In genomic region chr17:3827124-3827773, GRCh38 we compare ENCODE assay signal across 8 cellular contexts. TPM values are rescaled to one million over a fixed set of nuclear protein-coding genes. Genes with fewer than 3 reads are reported as not detected.
DNase-seq lines count a peak whose midpoint lies in the region; ATAC-seq, FAIRE-seq and TF ChIP-seq lines count a peak whose summit lies in the region.

No MANE protein-coding gene starts in this region.

- no peak for ATAC-seq in GM21737 (IDR thresholded peaks at IDR 0.05; ENCODE audit: unreplicated experiment)

- H3K27ac Mint-ChIP-seq in glutamatergic neuron (ENCODE audit: unreplicated experiment): no peak overlapping the region

- intact Hi-C loops in sigmoid colon (cut with DNase I): no loop called here

- WGBS in sigmoid colon, 2 donors: 51 to 56% methylated on average over 6 of the region's 6 CpGs

- H3K4me3 Mint-ChIP-seq in glutamatergic neuron (ENCODE audit: unreplicated experiment): no peak overlapping the region

- no peaks in the 10 kb centered on the region for H3K9me3 Mint-ChIP-seq in glutamatergic neuron (ENCODE audit: unreplicated experiment)

- no peaks in the 10 kb centered on the region for H3K27me3 ChIP-seq in sigmoid colon

- no peak for TF ChIP-seq EP300 in sigmoid colon (IDR thresholded peaks at IDR 0.05)

- peaks cover 2% of the 10 kb centered on the region for H3K4me1 Mint-ChIP-seq in glutamatergic neuron (ENCODE audit: low read depth, unreplicated experiment)

- TF ChIP-seq POLR2A in GM12891 (IDR thresholded peaks at IDR 0.05; ENCODE audit: low read depth, low read length): no peak
- no peak for TF ChIP-seq POLR2A in sigmoid colon (IDR thresholded peaks at IDR 0.05)

- FAIRE-seq in GM12891 (lab: Jason Lieb, UNC): peak; percentile 87

- peak overlapping the region; percentile 67 to 83 (median 75) for H3K27ac ChIP-seq in sigmoid colon

- H3K36me3 ChIP-seq in sigmoid colon: peaks cover 0 to 44% (median 24%) of the 10 kb centered on the region in 4 donors

- no peaks in the 10 kb centered on the region for H3K36me3 Mint-ChIP-seq in glutamatergic neuron (ENCODE audit: unreplicated experiment)

- DNase-seq in AG09319 (ENCODE audit: extremely low read depth, low read depth): no peak
- no peak for DNase-seq in GM12891 (ENCODE audit: insufficient read length, low spot score)
- peak; percentile 35 for DNase-seq in RPMI8226
- DNase-seq in activated gamma-delta T cell treated with anti-CD3 and anti-CD28 coated beads, Interleukin-2, amount 50 U/mL, for 16 hours (ENCODE audit: low read depth): peak; percentile 67
- peak; percentile 68 for DNase-seq in glutamatergic neuron
- no peak for DNase-seq in sigmoid colon
- DNase-seq in NCI-H1048 (lab: John Stamatoyannopoulos, UW): no peak

- no peaks in the 10 kb centered on the region for H3K9me3 ChIP-seq in sigmoid colon

- no peak overlapping the region for H3K4me3 ChIP-seq in sigmoid colon

- no peaks in the 10 kb centered on the region for H3K27me3 Mint-ChIP-seq in glutamatergic neuron (ENCODE audit: unreplicated experiment)

- TF ChIP-seq CTCF in AG09319 (IDR thresholded peaks at IDR 0.05; ENCODE audit: low read depth, low read length) (peak; percentile 72), glutamatergic neuron (IDR thresholded peaks at IDR 0.05; ENCODE audit: partially characterized antibody, unreplicated experiment) (peak; percentile 70), sigmoid colon (IDR thresholded peaks at IDR 0.05) (peak in 1 of 4 experiments; percentile 15)

- peaks cover 0 to 23% (median 20%) of the 10 kb centered on the region in 4 donors for H3K4me1 ChIP-seq in sigmoid colon

TF ChIP-seq in GM12891, 5 proteins besides CTCF, POLR2A, EP300 and RAD21:
- TF ChIP-seq POLR2AphosphoS5 (IDR thresholded peaks at IDR 0.05; ENCODE audit: low read depth, low read length): no peak
- no peak for TF ChIP-seq TAF1 (IDR thresholded peaks at IDR 0.05; ENCODE audit: low read depth, low read length)
- no peak for TF ChIP-seq PAX5 (IDR thresholded peaks at IDR 0.05; ENCODE audit: insufficient read depth, low read length, severe bottlenecking)
- TF ChIP-seq POU2F2 (IDR thresholded peaks at IDR 0.05; ENCODE audit: low read depth, low read length): no peak
- TF ChIP-seq SPI1 (IDR thresholded peaks at IDR 0.05; ENCODE audit: low read depth, low read length): no peak

RNA-seq across cellular contexts. Expression of gene NCBP3, which starts 18.8 kb away (rescaled TPM):
- polyA plus RNA-seq in GM12891 (2012; ENCODE audit: low read depth, missing spikeins): 14.4 TPM
- total RNA-seq in glutamatergic neuron (ENCODE audit: unreplicated experiment): 133 TPM
- 10 to 100 TPM; 20.9 to 23.0 (median 21.7) TPM for total RNA-seq in sigmoid colon
- polyA plus RNA-seq in sigmoid colon: 10 to 100 TPM in 2 of 3 donors, 1 to 10 TPM in 1; 8.4 to 34.8 (median 11.6) TPM

RNA-seq across cellular contexts. Expression of gene ITGAE, which starts 26.3 kb away (rescaled TPM):
- polyA plus RNA-seq in GM12891 (2012; ENCODE audit: low read depth, missing spikeins): 15.8 TPM
- total RNA-seq in glutamatergic neuron (ENCODE audit: unreplicated experiment) (19.2 TPM), sigmoid colon (10 to 100 TPM; 25.2 to 43.9 (median 33.8) TPM)
- polyA plus RNA-seq in sigmoid colon: 10 to 100 TPM; 42.9 to 51.8 (median 43.2) TPM

Comparison
In these comparisons a context has a peak if more than half of its experiments do, and no peak if none do; other contexts are left out.
1. DNase-seq: peak in RPMI8226 (single experiment), activated gamma-delta T cell treated with anti-CD3 and anti-CD28 coated beads, Interleukin-2, amount 50 U/mL, for 16 hours (single experiment) and glutamatergic neuron (single experiment); none in AG09319 (single experiment), GM12891 (single experiment), sigmoid colon (single experiment) and NCI-H1048 (single experiment).